In genomic region chr7:103521917-103522316, GRCh38 we compare ENCODE assay signal across 28 cellular contexts.
"Had no signal": no experiment of that assay in that cellular context is flagged by ENCODE, and none has a peak within 500 bp of the region (broad histone marks: within the 10 kb centered on the region; RNA-seq: fewer than 3 reads in every experiment).

No MANE protein-coding gene starts in this region.

- H3K4me1 ChIP-seq: breast epithelium, vagina had no signal

- H3K4me3 ChIP-seq: breast epithelium, mucosa of descending colon, ovary, smooth muscle cell, vagina had no signal

- H3K4me1 Mint-ChIP-seq: activated CD8-positive, alpha-beta memory T cell treated with anti-CD3 and anti-CD28 coated beads, Interleukin-2, amount 10 ng/mL, durations not matched to agents 7 days and 5 days; activated naive CD4-positive, alpha-beta T cell treated with anti-CD3 and anti-CD28 coated beads, Interleukin-2, amount 50 U/mL, for 24 hours; activated naive CD8-positive, alpha-beta T cell treated with anti-CD3 and anti-CD28 coated beads, Interleukin-2, amount 50 U/mL, for 24 hours; stimulated activated memory B cell treated with anti-CD40 and anti-IgM and Interleukin-4, amounts not matched to agents 10 μg/mL and 1 μg/mL and 100 μg/mL, for 72 hours; stimulated activated naive CD8-positive, alpha-beta T cell treated with anti-CD3 and anti-CD28 coated beads, Interleukin-15, amount 100 ng/mL, for 72 hours had no signal

- H3K9me3 ChIP-seq: breast epithelium, mucosa of descending colon, ovary, vagina had no signal

- DNase-seq: activated CD4-positive, alpha-beta T cell treated with anti-CD3 and anti-CD28 coated beads for 1 hour; activated CD4-positive, alpha-beta T cell treated with anti-CD3 and anti-CD28 coated beads, Interleukin-2, amount 50 U/mL, for 1 hour; activated CD8-positive, alpha-beta memory T cell treated with anti-CD3 and anti-CD28 coated beads, Interleukin-2, amount 10 ng/mL, durations not matched to agents 7 days and 5 days; activated CD8-positive, alpha-beta T cell treated with anti-CD3 and anti-CD28 coated beads, Interleukin-2, amount 10 ng/mL, durations not matched to agents 7 days and 5 days; activated naive CD8-positive, alpha-beta T cell treated with anti-CD3 and anti-CD28 coated beads, Interleukin-2, amount 50 U/mL, for 24 hours; activated T-cell treated with anti-CD3 and anti-CD28 coated beads, Interleukin-2, amount 50 U/mL, for 48 hours; amygdala; central memory CD4-positive, alpha-beta T cell; dermis blood vessel endothelial cell; effector CD8-positive, alpha-beta T cell; left cardiac atrium; left ventricle myocardium superior; mucosa of descending colon; ovary; stimulated activated CD4-positive, alpha-beta T cell treated with anti-CD3 and anti-CD28 coated beads, Interleukin-1b, Interleukin-23, amount 100 ng/mL, for 48 hours; stimulated activated CD4-positive, alpha-beta T cell treated with anti-CD3 and anti-CD28 coated beads, Interleukin-4, amount 100 ng/mL, for 4 hours; stimulated activated CD8-positive, alpha-beta memory T cell treated with anti-CD3 and anti-CD28 coated beads, Interleukin-4, amount 100 ng/mL, for 48 hours; stimulated activated naive CD8-positive, alpha-beta T cell treated with anti-CD3 and anti-CD28 coated beads, Interleukin-15, amount 100 ng/mL, for 72 hours; substantia nigra had no signal

- H3K36me3 ChIP-seq: breast epithelium, ovary, vagina had no signal

- H3K27ac Mint-ChIP-seq: activated CD8-positive, alpha-beta memory T cell treated with anti-CD3 and anti-CD28 coated beads, Interleukin-2, amount 10 ng/mL, durations not matched to agents 7 days and 5 days; activated CD8-positive, alpha-beta T cell treated with anti-CD3 and anti-CD28 coated beads, Interleukin-2, amount 10 ng/mL, durations not matched to agents 7 days and 5 days; activated naive CD4-positive, alpha-beta T cell treated with anti-CD3 and anti-CD28 coated beads, Interleukin-2, amount 50 U/mL, for 24 hours; activated naive CD8-positive, alpha-beta T cell treated with anti-CD3 and anti-CD28 coated beads, Interleukin-2, amount 50 U/mL, for 24 hours; activated T-helper 2 cell treated with anti-CD3 and anti-CD28 coated beads, Interferon-gamma antibody, Interleukin-2, Interleukin-4, amounts not matched to agents 10 μg/mL and 5 μg/mL and 100 μg/mL, durations not matched to agents 14 hours and 24 hours and 36 hours; natural killer cell treated with Interleukin-12 subunit alpha and Interleukin-12 subunit beta and Interleukin-15 and Interleukin-18, amount 100 ng/mL, for 72 hours; progenitor cell of endocrine pancreas; stimulated activated memory B cell treated with anti-CD40 and anti-IgM and Interleukin-4, amounts not matched to agents 10 μg/mL and 1 μg/mL and 100 μg/mL, for 72 hours; stimulated activated naive CD8-positive, alpha-beta T cell treated with anti-CD3 and anti-CD28 coated beads, Interleukin-15, amount 100 ng/mL, for 72 hours; type B pancreatic cell had no signal

- H3K27ac ChIP-seq: breast epithelium, ovary, vagina had no signal

- H3K36me3 Mint-ChIP-seq: activated CD8-positive, alpha-beta memory T cell treated with anti-CD3 and anti-CD28 coated beads, Interleukin-2, amount 10 ng/mL, durations not matched to agents 7 days and 5 days; activated naive CD4-positive, alpha-beta T cell treated with anti-CD3 and anti-CD28 coated beads, Interleukin-2, amount 50 U/mL, for 24 hours; natural killer cell treated with Interleukin-12 subunit alpha and Interleukin-12 subunit beta and Interleukin-15 and Interleukin-18, amount 100 ng/mL, for 72 hours; stimulated activated memory B cell treated with anti-CD40 and anti-IgM and Interleukin-4, amounts not matched to agents 10 μg/mL and 1 μg/mL and 100 μg/mL, for 72 hours; type B pancreatic cell had no signal

- H3K9me3 Mint-ChIP-seq: activated naive CD4-positive, alpha-beta T cell treated with anti-CD3 and anti-CD28 coated beads, Interleukin-2, amount 50 U/mL, for 24 hours; activated naive CD8-positive, alpha-beta T cell treated with anti-CD3 and anti-CD28 coated beads, Interleukin-2, amount 50 U/mL, for 24 hours; activated T-helper 2 cell treated with anti-CD3 and anti-CD28 coated beads, Interferon-gamma antibody, Interleukin-2, Interleukin-4, amounts not matched to agents 10 μg/mL and 5 μg/mL and 100 μg/mL, durations not matched to agents 14 hours and 24 hours and 36 hours; natural killer cell treated with Interleukin-12 subunit alpha and Interleukin-12 subunit beta and Interleukin-15 and Interleukin-18, amount 100 ng/mL, for 72 hours; stimulated activated memory B cell treated with anti-CD40 and anti-IgM and Interleukin-4, amounts not matched to agents 10 μg/mL and 1 μg/mL and 100 μg/mL, for 72 hours; stimulated activated naive CD8-positive, alpha-beta T cell treated with anti-CD3 and anti-CD28 coated beads, Interleukin-15, amount 100 ng/mL, for 72 hours; type B pancreatic cell had no signal

- H3K27me3 ChIP-seq: breast epithelium, ovary, vagina had no signal

- H3K4me3 Mint-ChIP-seq: activated CD8-positive, alpha-beta memory T cell treated with anti-CD3 and anti-CD28 coated beads, Interleukin-2, amount 10 ng/mL, durations not matched to agents 7 days and 5 days; activated CD8-positive, alpha-beta T cell treated with anti-CD3 and anti-CD28 coated beads, Interleukin-2, amount 10 ng/mL, durations not matched to agents 7 days and 5 days; activated naive CD4-positive, alpha-beta T cell treated with anti-CD3 and anti-CD28 coated beads, Interleukin-2, amount 50 U/mL, for 24 hours; activated naive CD8-positive, alpha-beta T cell treated with anti-CD3 and anti-CD28 coated beads, Interleukin-2, amount 50 U/mL, for 24 hours; natural killer cell treated with Interleukin-12 subunit alpha and Interleukin-12 subunit beta and Interleukin-15 and Interleukin-18, amount 100 ng/mL, for 72 hours; stimulated activated memory B cell treated with anti-CD40 and anti-IgM and Interleukin-4, amounts not matched to agents 10 μg/mL and 1 μg/mL and 100 μg/mL, for 72 hours; stimulated activated naive CD8-positive, alpha-beta T cell treated with anti-CD3 and anti-CD28 coated beads, Interleukin-15, amount 100 ng/mL, for 72 hours; type B pancreatic cell had no signal

- ATAC-seq: activated CD8-positive, alpha-beta memory T cell treated with anti-CD3 and anti-CD28 coated beads, Interleukin-2, amount 10 ng/mL, durations not matched to agents 7 days and 5 days; activated CD8-positive, alpha-beta T cell treated with anti-CD3 and anti-CD28 coated beads, Interleukin-2, amount 10 ng/mL, durations not matched to agents 7 days and 5 days; activated naive CD8-positive, alpha-beta T cell treated with anti-CD3 and anti-CD28 coated beads, Interleukin-2, amount 50 U/mL, for 24 hours; left cardiac atrium; left ventricle myocardium superior; mucosa of descending colon; natural killer cell treated with Interleukin-12 subunit alpha and Interleukin-12 subunit beta and Interleukin-15 and Interleukin-18, amount 100 ng/mL, for 72 hours; stimulated activated memory B cell treated with anti-CD40 and anti-IgM and Interleukin-4, amounts not matched to agents 10 μg/mL and 1 μg/mL and 100 μg/mL, for 72 hours; stimulated activated naive CD8-positive, alpha-beta T cell treated with anti-CD3 and anti-CD28 coated beads, Interleukin-15, amount 100 ng/mL, for 72 hours had no signal
